Comparison of ENCODE assay signal across 15 cellular contexts in genomic region chr15:99668533-99669182, GRCh38.
A peak's percentile ranks its signal among the peaks of the same experiment; 100 is the strongest.
DNase-seq lines count a peak whose midpoint lies in the region; ATAC-seq and TF ChIP-seq lines count a peak whose summit lies in the region.
"Had no signal": no experiment of that assay in that cellular context is flagged by ENCODE, and none has a peak within 500 bp of the region (broad histone marks: within the 10 kb centered on the region; RNA-seq: fewer than 3 reads in every experiment).

No MANE protein-coding gene starts in this region.

- H3K36me3 ChIP-seq in cardiac muscle cell (peaks cover 21% of the 10 kb centered on the region), right lobe of liver (no peaks in the 10 kb centered on the region), sigmoid colon (peaks cover 0 to 6% (median 0%) of the 10 kb centered on the region in 4 donors), colonic mucosa (no peaks in the 10 kb centered on the region)

- H3K9me3 ChIP-seq in cardiac muscle cell (ENCODE audit: low read depth) (no peaks in the 10 kb centered on the region), right lobe of liver (no peaks in the 10 kb centered on the region), sigmoid colon (no peaks in the 10 kb centered on the region), colonic mucosa (no peaks in the 10 kb centered on the region)
- H3K9me3 ChIP-seq: Peyer's patch had no signal

- H3K4me1 ChIP-seq in cardiac muscle cell (ENCODE audit: low read depth) (peaks cover 54% of the 10 kb centered on the region), right lobe of liver (peaks cover 0 to 27% (median under 1%) of the 10 kb centered on the region in 4 donors), sigmoid colon (peaks cover 0 to 40% (median 24%) of the 10 kb centered on the region in 4 donors), colonic mucosa (no peaks in the 10 kb centered on the region)
- H3K4me1 ChIP-seq: Peyer's patch had no signal

- H3K27me3 ChIP-seq in cardiac muscle cell (no peaks in the 10 kb centered on the region), right lobe of liver (no peaks in the 10 kb centered on the region), sigmoid colon (no peaks in the 10 kb centered on the region), colonic mucosa (no peaks in the 10 kb centered on the region)
- H3K27me3 ChIP-seq: Peyer's patch had no signal

- intact Hi-C loops in right lobe of liver (cut with DNase I) = no loop called here
- intact Hi-C loops in sigmoid colon (cut with DNase I) = no loop called here
- intact Hi-C loops in colonic mucosa (cut with DNase I) = no loop called here

- H3K9ac ChIP-seq in colonic mucosa (ENCODE audit: low read depth in 2 of 2, low read length in 2 of 2) = no peak overlapping the region

- WGBS in right lobe of liver (ENCODE audit: insufficient coverage, low coverage, low lambda C conversion rate, missing lambda C conversion rate) = 73% methylated on average over 2 of the region's 2 CpGs
- WGBS in sigmoid colon, 2 donors = 92 to 97% methylated on average over 2 of the region's 2 CpGs

- H3K27ac ChIP-seq in cardiac muscle cell (peak overlapping the region; percentile 98), right lobe of liver (no peak overlapping the region), sigmoid colon (peak overlapping the region in 3 of 4 donors; percentile 62 to 73 (median 65)), colonic mucosa (no peak overlapping the region)
- H3K27ac ChIP-seq: Peyer's patch had no signal

- ATAC-seq in right lobe of liver (peak in 3 of 4 donors; percentile 24 to 62 (median 53)), HG03521 (IDR thresholded peaks at IDR 0.05; ENCODE audit: unreplicated experiment) (no peak)
- ATAC-seq: CD8-positive, alpha-beta T cell had no signal

- TF ChIP-seq POLR2A in right lobe of liver (IDR thresholded peaks at IDR 0.05) = no peak
- TF ChIP-seq POLR2A in sigmoid colon (IDR thresholded peaks at IDR 0.05) = no peak

- no peak for TF ChIP-seq CTCF in cardiac muscle cell (IDR thresholded peaks at IDR 0.05; ENCODE audit: low read depth, low read length)
- no peak for TF ChIP-seq CTCF in right lobe of liver (IDR thresholded peaks at IDR 0.05)
- TF ChIP-seq CTCF in sigmoid colon (IDR thresholded peaks at IDR 0.05) = no peak
- no peak for TF ChIP-seq CTCF in colonic mucosa (IDR thresholded peaks at IDR 0.05)

- H3K4me3 ChIP-seq in cardiac muscle cell = no peak overlapping the region
- no peak overlapping the region for H3K4me3 ChIP-seq in right lobe of liver
- no peak overlapping the region for H3K4me3 ChIP-seq in sigmoid colon
- H3K4me3 ChIP-seq in colonic mucosa = no peak overlapping the region
- H3K4me3 ChIP-seq: Peyer's patch had no signal

- TF ChIP-seq EP300 in sigmoid colon (IDR thresholded peaks at IDR 0.05) = no peak

- DNase-seq in HuH-7.5 (ENCODE audit: low spot score) (peak; percentile 18), cardiac muscle cell (ENCODE audit: low read depth in 1 of 2, low spot score in 1 of 2) (peak in 1 of 2 donors; percentile 75), right lobe of liver (no peak), sigmoid colon (no peak), NCI-H2081 (lab: John Stamatoyannopoulos, UW) (no peak), colonic mucosa (no peak)
- DNase-seq: CD8-positive, alpha-beta T cell; GOT3; NCI-H1417; NCI-H1930; NCI-H2171 treated with DMSO at 0.1 percent for 48 hours; NCI-H774; Peyer's patch; SIG-M5 had no signal

Comparison
In these comparisons a context has a peak if more than half of its experiments do, and no peak if none do; other contexts are left out.
1. H3K27ac ChIP-seq: peak in cardiac muscle cell (single experiment) and sigmoid colon (3 of 4); none in right lobe of liver (0 of 3) and colonic mucosa (single experiment).